In genomic region chr6:154606457-154606856, GRCh38 we compare ENCODE assay signal across 8 cellular contexts.
DNase-seq lines count a peak whose midpoint lies in the region; ATAC-seq, FAIRE-seq and TF ChIP-seq lines count a peak whose summit lies in the region.

No MANE protein-coding gene starts in this region.

- H3K27ac ChIP-seq in PC-3 (ENCODE audit: low read length) (no peak overlapping the region), small intestine (ENCODE audit: low read depth in 1 of 2, low read length in 1 of 2) (no peak overlapping the region)

- H3K27me3 Mint-ChIP-seq in immature natural killer cell (ENCODE audit: low read depth in 3 of 3): peaks cover 1 to 3% (median 2%) of the 10 kb centered on the region in 3 donors

- DNase-seq in activated CD4-positive, alpha-beta T cell treated with anti-CD3 and anti-CD28 coated beads for 4 hours: peak; percentile 88 to 91
- peak in 2 of 3 donors; percentile 11 to 14 for DNase-seq in immature natural killer cell
- DNase-seq in PC-3: no peak
- DNase-seq in small intestine: no peak
- DNase-seq in cerebellar cortex (ENCODE audit: low spot score): no peak
- no peak for DNase-seq in retina

- H3K4me1 ChIP-seq in PC-3 (ENCODE audit: insufficient read depth, low read length) (no peaks in the 10 kb centered on the region), small intestine (ENCODE audit: control insufficient read depth in 2 of 2, insufficient read depth in 1 of 2, low read depth in 1 of 2, low read length in 1 of 2) (no peaks in the 10 kb centered on the region)

- no peaks in the 10 kb centered on the region for H3F3A ChIP-seq in PC-3 (ENCODE audit: low read length, unreplicated experiment)

- POLR2A ChIA-PET in PC-3 (lab: Charles Lee; ENCODE audit: unreplicated experiment): no interaction called here

- no peak for TF ChIP-seq CTCF in PC-3 (conservative IDR thresholded peaks at IDR 0.05; ENCODE audit: low read depth, low read length)

- BruUV-seq in PC-3 (replicated peaks; lab: Mats Ljungman, UMichigan): no TSS peak

- H4K20me1 ChIP-seq in PC-3 (ENCODE audit: low read length): no peaks in the 10 kb centered on the region

- ATAC-seq in GM18517 (IDR thresholded peaks at IDR 0.05; ENCODE audit: unreplicated experiment) (peak; percentile 88), HG02870 (IDR thresholded peaks at IDR 0.05; ENCODE audit: unreplicated experiment) (peak; percentile 77), PC-3 (no peak)

- H3K9me3 Mint-ChIP-seq in immature natural killer cell: no peaks in the 10 kb centered on the region

- WGBS in small intestine, 3 donors: 63 to 82% (median 68%) methylated on average over 9 of the region's 9 CpGs

- no peak overlapping the region for H2AFZ ChIP-seq in PC-3 (ENCODE audit: low read length)

- H3K4me3 ChIP-seq in PC-3 (ENCODE audit: low read length): no peak overlapping the region
- no peak overlapping the region for H3K4me3 ChIP-seq in small intestine (ENCODE audit: low read depth in 1 of 2, low read length in 2 of 2)

- no peak overlapping the region for H3K4me2 ChIP-seq in PC-3 (ENCODE audit: low read length)

- H3K4me1 Mint-ChIP-seq in immature natural killer cell: peaks cover 6 to 7% of the 10 kb centered on the region in 2 donors

- no peak overlapping the region for H3K9ac ChIP-seq in PC-3 (ENCODE audit: low read length)

- H3K27me3 ChIP-seq in PC-3 (ENCODE audit: low read length) (no peaks in the 10 kb centered on the region), small intestine (ENCODE audit: control insufficient read depth in 2 of 2, insufficient read depth in 2 of 2, low read length in 2 of 2) (no peaks in the 10 kb centered on the region)

- no peaks in the 10 kb centered on the region for H3K79me2 ChIP-seq in PC-3 (ENCODE audit: low read length)

- H3K36me3 ChIP-seq in PC-3 (ENCODE audit: low read depth, low read length) (no peaks in the 10 kb centered on the region), small intestine (ENCODE audit: control insufficient read depth in 2 of 2, insufficient read depth in 2 of 2, low read length in 2 of 2) (no peaks in the 10 kb centered on the region)

- H3K27ac Mint-ChIP-seq in immature natural killer cell: no peak overlapping the region

- FAIRE-seq in small intestine (lab: Jason Lieb, UNC): no peak

- no peaks in the 10 kb centered on the region for H3K9me2 ChIP-seq in PC-3 (replicated peaks; ENCODE audit: low read length)

- H3K9me3 ChIP-seq in PC-3 (ENCODE audit: low read length) (no peaks in the 10 kb centered on the region), small intestine (ENCODE audit: control insufficient read depth, low read depth) (no peaks in the 10 kb centered on the region)

- CTCF ChIA-PET in PC-3 (lab: Charles Lee): no interaction called here

- H3K36me3 Mint-ChIP-seq in immature natural killer cell: no peaks in the 10 kb centered on the region

- no peak overlapping the region for H3K4me3 Mint-ChIP-seq in immature natural killer cell

- intact Hi-C loops in PC-3 (cut with micrococcal nuclease): no loop called here

Comparison
In these comparisons a context has a peak if more than half of its experiments do, and no peak if none do; other contexts are left out.
1. DNase-seq: peak in activated CD4-positive, alpha-beta T cell treated with anti-CD3 and anti-CD28 coated beads for 4 hours (2 of 2) and immature natural killer cell (2 of 3); none in PC-3 (single experiment), small intestine (single experiment), cerebellar cortex (single experiment) and retina (single experiment).